ENCODE assay signal across 11 cellular contexts in genomic region chr6:106167105-106167814, GRCh38.
DNase-seq lines count a peak whose midpoint lies in the region; ATAC-seq and TF ChIP-seq lines count a peak whose summit lies in the region.
"Had no signal": no experiment of that assay in that cellular context is flagged by ENCODE, and none has a peak within 500 bp of the region (broad histone marks: within the 10 kb centered on the region; RNA-seq: fewer than 3 reads in every experiment).

No MANE protein-coding gene starts in this region.

- H3K27me3 ChIP-seq in OCI-LY3 (ENCODE audit: low read depth, low read length), result no peaks in the 10 kb centered on the region

- H3K27ac ChIP-seq in OCI-LY3 (ENCODE audit: low read length), result peak overlapping the region; percentile 100
- H3K27ac ChIP-seq: C4-2B, WERI-Rb-1 had no signal

- H3K9ac ChIP-seq in OCI-LY3 (ENCODE audit: low read length), result peak overlapping the region; percentile 94

- no peak overlapping the region for H2AFZ ChIP-seq in OCI-LY3 (ENCODE audit: low read depth, low read length)

- peak overlapping the region; percentile 80 for H3K4me3 ChIP-seq in OCI-LY3 (ENCODE audit: low read length)

- no peak for TF ChIP-seq CTCF in GM10266 (IDR thresholded peaks at IDR 0.05; ENCODE audit: control insufficient read depth, insufficient read depth, low read depth, missing control alignments)
- no peak for TF ChIP-seq CTCF in OCI-LY3 (IDR thresholded peaks at IDR 0.05; ENCODE audit: low read depth, low read length)

- peak; percentile 41 for ATAC-seq in GM19351 (IDR thresholded peaks at IDR 0.05; ENCODE audit: unreplicated experiment)
- ATAC-seq in HG02943 (IDR thresholded peaks at IDR 0.05; ENCODE audit: low read depth, unreplicated experiment), result peak; percentile 55

- peaks cover 90% of the 10 kb centered on the region for H3K4me1 ChIP-seq in OCI-LY3 (ENCODE audit: low read length)

- no peaks in the 10 kb centered on the region for H3K36me3 ChIP-seq in OCI-LY3 (replicated peaks; ENCODE audit: low read depth, low read length)
- H3K36me3 ChIP-seq: WERI-Rb-1 had no signal

- peak overlapping the region; percentile 91 for H3K4me2 ChIP-seq in OCI-LY3 (ENCODE audit: low read length)

- H3K79me2 ChIP-seq in OCI-LY3 (ENCODE audit: low read length), result peaks cover 15% of the 10 kb centered on the region

- DNase-seq in GM10266 (ENCODE audit: extremely low spot score) (peak; percentile 41), pons (ENCODE audit: low spot score) (no peak), NCI-H526 (lab: John Stamatoyannopoulos, UW) (no peak), erythroblast (lab: John Stamatoyannopoulos, UW) (no peak)
- DNase-seq in stimulated activated CD4-positive, alpha-beta T cell treated with anti-CD3 and anti-CD28 coated beads, Interleukin-1b, Interleukin-23, amount 100 ng/mL, for 48 hours, result no peak
- DNase-seq: HFFc6, WERI-Rb-1 had no signal

- no peak for TF ChIP-seq POLR2A in erythroblast (IDR thresholded peaks at IDR 0.05; ENCODE audit: low read length)

- no peaks in the 10 kb centered on the region for H4K20me1 ChIP-seq in OCI-LY3 (ENCODE audit: insufficient read depth, low read length)

- no peaks in the 10 kb centered on the region for H3K9me3 ChIP-seq in OCI-LY3 (ENCODE audit: insufficient read depth, low read length)
